Comparison of ENCODE assay signal across 12 cellular contexts in the genomic region with DNA sequence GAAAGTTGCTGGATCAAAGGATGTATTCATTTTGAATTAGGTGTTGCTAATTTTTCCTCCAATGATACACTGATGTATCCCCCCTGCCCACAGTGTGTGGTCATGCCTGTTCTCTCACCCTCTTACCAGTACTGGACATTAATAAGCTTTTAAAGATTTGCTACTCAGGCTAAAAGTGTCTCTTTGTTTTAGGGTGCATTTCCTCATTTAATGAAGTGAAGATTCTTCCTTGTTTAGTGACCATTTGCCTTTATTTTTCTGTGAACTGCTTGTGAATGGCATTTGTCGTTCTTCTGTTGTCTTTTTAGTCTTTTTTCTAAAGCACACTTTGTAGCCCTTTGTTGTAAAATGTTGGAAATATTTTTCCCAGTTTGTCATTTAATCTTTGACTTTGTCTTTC.
A peak's percentile ranks its signal among the peaks of the same experiment; 100 is the strongest.
DNase-seq lines count a peak whose midpoint lies in the region; ATAC-seq, FAIRE-seq and TF ChIP-seq lines count a peak whose summit lies in the region.
"Had no signal": no experiment of that assay in that cellular context is flagged by ENCODE, and none has a peak within 500 bp of the region (broad histone marks: within the 10 kb centered on the region; RNA-seq: fewer than 3 reads in every experiment).

No MANE protein-coding gene starts in this region.

- H3K9me3 ChIP-seq in neuron (ENCODE audit: low read length) = no peaks in the 10 kb centered on the region
- H3K9me3 ChIP-seq: heart right ventricle, MG63 had no signal

- FAIRE-seq in RCC 7860 (lab: Jason Lieb, UNC) = no peak

- H3K27me3 ChIP-seq in neuron (ENCODE audit: insufficient read depth, low read length) = no peaks in the 10 kb centered on the region
- H3K27me3 ChIP-seq: heart right ventricle, MG63 had no signal

- H3K4me1 ChIP-seq in neuron (ENCODE audit: insufficient read depth, low read length) = peaks cover 57% of the 10 kb centered on the region

- peaks cover 67% of the 10 kb centered on the region for H3K36me3 ChIP-seq in neuron (ENCODE audit: insufficient read depth, low read length)

- peak overlapping the region; percentile 3; the same call in 1 of the 2 replicates for H3K4me3 ChIP-seq in GM12864 (ENCODE audit: low read depth, low read length)
- peak overlapping the region; percentile 96 for H3K4me3 ChIP-seq in NB4 (ENCODE audit: low read depth, low read length)
- peak overlapping the region; percentile 95 for H3K4me3 ChIP-seq in epithelial cell of esophagus (ENCODE audit: low read length)
- H3K4me3 ChIP-seq in neuron (ENCODE audit: low read length) = peak overlapping the region; percentile 94
- H3K4me3 ChIP-seq: heart right ventricle, MG63 had no signal

- ATAC-seq in GM18519 (IDR thresholded peaks at IDR 0.05; ENCODE audit: low FRiP score, unreplicated experiment) = no peak
- ATAC-seq: heart right ventricle had no signal

- H2AFZ ChIP-seq in neuron (ENCODE audit: low read depth, low read length) = no peak overlapping the region

- TF ChIP-seq POLR2A in NB4 (IDR thresholded peaks at IDR 0.05; ENCODE audit: extremely low read depth, insufficient read length) = no peak

- DNase-seq in GM12864 (ENCODE audit: low read depth) (no peak), NB4 (ENCODE audit: low read depth) (no peak), epithelial cell of esophagus (ENCODE audit: low read depth) (no peak), OCI-M2 (lab: John Stamatoyannopoulos, UW; ENCODE audit: unreplicated experiment) (no peak), RCC 7860 (ENCODE audit: low spot score) (no peak)
- DNase-seq: DMS79 treated with DMSO at 0.1 percent for 48 hours, heart right ventricle, MG63, NCI-H69, SW 1271 had no signal

- TF ChIP-seq CTCF in GM12864 (IDR thresholded peaks at IDR 0.05; ENCODE audit: low read depth, low read length, missing control alignments) = no peak
- no peak for TF ChIP-seq CTCF in NB4 (IDR thresholded peaks at IDR 0.05; ENCODE audit: low read depth, low read length)
- TF ChIP-seq CTCF in epithelial cell of esophagus (IDR thresholded peaks at IDR 0.05; ENCODE audit: insufficient read depth, low read depth, low read length, missing control alignments) = no peak

Comparison
In these comparisons a context has a peak if more than half of its experiments do, and no peak if none do; other contexts are left out.
1. H3K4me3 ChIP-seq: peak in every context shown above with its lines; median percentile 96 in NB4; 95 in epithelial cell of esophagus; 94 in neuron; 3 in GM12864.